Comparison of ENCODE assay signal across 1 cellular context in the genomic region with DNA sequence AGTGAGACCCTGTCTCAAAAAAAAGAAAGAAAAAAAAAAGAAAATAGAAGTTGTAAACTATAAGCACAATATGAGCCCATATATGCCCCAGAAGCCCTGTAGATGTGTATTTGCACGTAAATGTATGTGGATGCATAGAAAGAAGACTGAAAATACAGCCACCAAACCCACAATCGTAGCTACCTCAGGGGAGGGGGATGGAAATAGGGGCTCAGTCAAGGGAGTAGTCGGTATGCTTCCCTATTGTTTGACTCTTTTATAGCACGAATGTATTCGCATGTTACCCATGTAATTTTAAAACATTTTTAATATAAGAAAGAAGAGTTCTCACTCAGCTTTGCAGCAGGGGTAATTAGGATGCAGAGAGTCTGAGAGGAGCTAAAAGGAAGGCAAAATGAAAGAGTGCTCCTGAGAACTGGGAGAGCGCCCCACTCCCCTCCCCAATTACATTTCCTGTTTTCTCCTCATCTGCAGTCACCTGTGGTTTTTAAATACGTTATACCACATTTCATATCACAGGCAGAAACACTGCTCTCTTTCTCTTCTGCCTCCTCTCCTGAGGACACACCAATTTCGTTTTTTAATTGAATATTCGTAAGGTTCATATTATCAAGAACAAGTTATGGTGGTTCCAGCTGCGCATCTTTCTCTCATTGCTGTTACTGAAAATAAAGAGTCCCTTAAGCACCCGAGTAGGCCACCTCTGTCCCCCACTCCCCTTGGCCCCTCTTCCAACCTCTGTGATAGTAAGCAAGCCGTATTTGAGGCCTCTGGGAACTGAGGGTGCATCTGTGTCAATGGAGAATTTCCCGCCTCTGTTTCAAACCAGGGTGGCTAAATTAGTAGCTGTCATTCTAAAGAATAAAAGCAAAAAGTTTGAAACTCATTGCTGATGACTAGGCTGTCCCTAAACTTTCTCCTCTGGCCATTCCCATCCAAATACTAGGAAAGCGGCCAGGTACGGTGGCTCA.
TF ChIP-seq lines count a peak whose summit lies in the region.

No MANE protein-coding gene starts in this region.

TF ChIP-seq in HepG2, 621 proteins besides CTCF, POLR2A, EP300 and RAD21 (continued from another document):
- no peak for TF ChIP-seq ZNF367 (CRISPR knock-in tag; IDR thresholded peaks at IDR 0.05; ENCODE audit: borderline replicate concordance)
- no peak for TF ChIP-seq IKZF1 (IDR thresholded peaks at IDR 0.05)
- TF ChIP-seq REL (CRISPR knock-in tag; conservative IDR thresholded peaks at IDR 0.05): no peak
- no peak for TF ChIP-seq BORCS8-MEF2B (CRISPR knock-in tag; IDR thresholded peaks at IDR 0.05)
- TF ChIP-seq MED8 (CRISPR knock-in tag; IDR thresholded peaks at IDR 0.05; ENCODE audit: insufficient replicate concordance): no peak
- no peak for TF ChIP-seq ZNF678 (CRISPR knock-in tag; IDR thresholded peaks at IDR 0.05)
